Comparison of ENCODE assay signal across 17 cellular contexts in genomic region chr2:38171208-38171858, GRCh38.
"Had no signal": no experiment of that assay in that cellular context is flagged by ENCODE, and none has a peak within 500 bp of the region (broad histone marks: within the 10 kb centered on the region; RNA-seq: fewer than 3 reads in every experiment).

No MANE protein-coding gene starts in this region.

- H3K36me3 Mint-ChIP-seq: natural killer cell had no signal

- H3K4me3 ChIP-seq: dorsolateral prefrontal cortex, hepatocyte, left lung, spleen, upper lobe of left lung had no signal

- H3K4me1 Mint-ChIP-seq: activated naive CD8-positive, alpha-beta T cell treated with anti-CD3 and anti-CD28 coated beads, Interleukin-2, amount 50 U/mL, for 24 hours; endodermal cell; natural killer cell had no signal

- DNase-seq: activated naive CD4-positive, alpha-beta T cell treated with Interleukin-2 at 50 U/mL for 16 hours; activated naive CD8-positive, alpha-beta T cell treated with anti-CD3 and anti-CD28 coated beads, Interleukin-2, amount 50 U/mL, for 24 hours; aorta; dorsolateral prefrontal cortex; endodermal cell; islet precursor cell; left lung; mesendoderm; natural killer cell; posterior cingulate gyrus; right cardiac atrium; spleen; stimulated activated naive CD8-positive, alpha-beta T cell treated with anti-CD3 and anti-CD28 coated beads, Interleukin-15, amount 100 ng/mL, for 72 hours; upper lobe of left lung had no signal

- H3K36me3 ChIP-seq: left lung, spleen, upper lobe of left lung had no signal

- ATAC-seq: activated CD4-positive, CD25-positive, alpha-beta regulatory T cell treated with anti-CD3 and anti-CD28 coated beads, Interleukin-2, amount 50 U/mL, for 24 hours; activated naive CD8-positive, alpha-beta T cell treated with anti-CD3 and anti-CD28 coated beads, Interleukin-2, amount 50 U/mL, for 24 hours; left lung; natural killer cell; right cardiac atrium; stimulated activated naive CD8-positive, alpha-beta T cell treated with anti-CD3 and anti-CD28 coated beads, Interleukin-15, amount 100 ng/mL, for 72 hours had no signal

- H3K27me3 ChIP-seq: dorsolateral prefrontal cortex, hepatocyte, left lung, spleen, upper lobe of left lung had no signal

- H3K9me3 Mint-ChIP-seq: activated naive CD8-positive, alpha-beta T cell treated with anti-CD3 and anti-CD28 coated beads, Interleukin-2, amount 50 U/mL, for 24 hours; activated T-helper 1 cell treated with anti-CD3 and anti-CD28 coated beads, Interleukin-12 subunit alpha, Interleukin-12 subunit beta, Interleukin-2, Interleukin-4 antibody, amounts not matched to agents 30 ng/mL and 10 ng/mL and 1 ng/mL, durations not matched to agents 14 hours and 24 hours and 36 hours; endodermal cell; natural killer cell; stimulated activated naive CD8-positive, alpha-beta T cell treated with anti-CD3 and anti-CD28 coated beads, Interleukin-15, amount 100 ng/mL, for 72 hours had no signal

- H3K27ac Mint-ChIP-seq: activated naive CD8-positive, alpha-beta T cell treated with anti-CD3 and anti-CD28 coated beads, Interleukin-2, amount 50 U/mL, for 24 hours; activated T-helper 1 cell treated with anti-CD3 and anti-CD28 coated beads, Interleukin-12 subunit alpha, Interleukin-12 subunit beta, Interleukin-2, Interleukin-4 antibody, amounts not matched to agents 30 ng/mL and 10 ng/mL and 1 ng/mL, durations not matched to agents 14 hours and 24 hours and 36 hours; endodermal cell; natural killer cell had no signal

- H3K4me3 Mint-ChIP-seq: activated naive CD8-positive, alpha-beta T cell treated with anti-CD3 and anti-CD28 coated beads, Interleukin-2, amount 50 U/mL, for 24 hours; activated T-helper 1 cell treated with anti-CD3 and anti-CD28 coated beads, Interleukin-12 subunit alpha, Interleukin-12 subunit beta, Interleukin-2, Interleukin-4 antibody, amounts not matched to agents 30 ng/mL and 10 ng/mL and 1 ng/mL, durations not matched to agents 14 hours and 24 hours and 36 hours; endodermal cell; natural killer cell; stimulated activated naive CD8-positive, alpha-beta T cell treated with anti-CD3 and anti-CD28 coated beads, Interleukin-15, amount 100 ng/mL, for 72 hours had no signal

- H3K9me3 ChIP-seq: left lung, upper lobe of left lung had no signal

- H3K27ac ChIP-seq: dorsolateral prefrontal cortex, hepatocyte, left lung had no signal
